9 cellular contexts compared by ENCODE assay signal in genomic region chr5:173472164-173472563, GRCh38.
DNase-seq lines count a peak whose midpoint lies in the region; ATAC-seq, FAIRE-seq and TF ChIP-seq lines count a peak whose summit lies in the region.
"Had no signal": no experiment of that assay in that cellular context is flagged by ENCODE, and none has a peak within 500 bp of the region (broad histone marks: within the 10 kb centered on the region; RNA-seq: fewer than 3 reads in every experiment).

No MANE protein-coding gene starts in this region.

- TF ChIP-seq POLR2A in esophagus squamous epithelium (IDR thresholded peaks at IDR 0.05) (no peak), GM12892 (IDR thresholded peaks at IDR 0.05; ENCODE audit: low read depth, low read length) (no peak)

- FAIRE-seq in GM12892 (lab: Jason Lieb, UNC) = no peak
- FAIRE-seq: D721Med had no signal

- TF ChIP-seq CTCF in AG04449 (IDR thresholded peaks at IDR 0.05; ENCODE audit: insufficient read depth, low read length, missing control alignments) = no peak
- TF ChIP-seq CTCF in Panc1 (IDR thresholded peaks at IDR 0.05) = no peak
- no peak for TF ChIP-seq CTCF in esophagus squamous epithelium (IDR thresholded peaks at IDR 0.05)
- TF ChIP-seq CTCF in nephron (IDR thresholded peaks at IDR 0.05; ENCODE audit: unreplicated experiment in 3 of 3) = no peak

- H3K36me3 Mint-ChIP-seq in nephron (ENCODE audit: low read depth) = no peaks in the 10 kb centered on the region
- H3K36me3 Mint-ChIP-seq in activated CD8-positive, alpha-beta memory T cell treated with anti-CD3 and anti-CD28 coated beads, Interleukin-2, amount 10 ng/mL, durations not matched to agents 7 days and 5 days = no peaks in the 10 kb centered on the region

- H3K4me1 Mint-ChIP-seq in nephron = peaks cover 22% of the 10 kb centered on the region
- H3K4me1 Mint-ChIP-seq in activated CD8-positive, alpha-beta memory T cell treated with anti-CD3 and anti-CD28 coated beads, Interleukin-2, amount 10 ng/mL, durations not matched to agents 7 days and 5 days = no peaks in the 10 kb centered on the region

- no TSS peak for BruUV-seq in Panc1 (replicated peaks; lab: Mats Ljungman, UMichigan)

- in situ Hi-C loops in Panc1 (cut with HindIII; ENCODE audit: low pct_unique_long_range_greater_than_20kb, low sequenced_read_pairs) = no loop called here

- peak; percentile 86 for DNase-seq in AG04449 (ENCODE audit: low read depth, low spot score)
- peak; percentile 77 for DNase-seq in Panc1 (ENCODE audit: low read depth, low spot score)
- DNase-seq in esophagus squamous epithelium (lab: John Stamatoyannopoulos, UW) = no peak
- no peak for DNase-seq in GM12892 (ENCODE audit: insufficient read length)
- no peak for DNase-seq in activated CD8-positive, alpha-beta memory T cell treated with anti-CD3 and anti-CD28 coated beads, Interleukin-2, amount 10 ng/mL, durations not matched to agents 7 days and 5 days
- no peak for DNase-seq in NCI-H2227 treated with DMSO at 0.1 percent for 48 hours (lab: John Stamatoyannopoulos, UW)

- H3K4me3 ChIP-seq in AG04449 (ENCODE audit: low read depth, low read length) = no peak overlapping the region
- no peak overlapping the region for H3K4me3 ChIP-seq in Panc1 (ENCODE audit: low read depth in 2 of 2, low read length in 2 of 2)
- H3K4me3 ChIP-seq in esophagus squamous epithelium = no peak overlapping the region

- H3K9me3 Mint-ChIP-seq in nephron = no peaks in the 10 kb centered on the region
- no peaks in the 10 kb centered on the region for H3K9me3 Mint-ChIP-seq in activated CD8-positive, alpha-beta memory T cell treated with anti-CD3 and anti-CD28 coated beads, Interleukin-2, amount 10 ng/mL, durations not matched to agents 7 days and 5 days (ENCODE audit: low read depth)

- ATAC-seq in Panc1 = peak; percentile 97
- ATAC-seq in activated CD8-positive, alpha-beta memory T cell treated with anti-CD3 and anti-CD28 coated beads, Interleukin-2, amount 10 ng/mL, durations not matched to agents 7 days and 5 days = no peak
- no peak for ATAC-seq in GM21737 (IDR thresholded peaks at IDR 0.05; ENCODE audit: unreplicated experiment)

- H3K9me3 ChIP-seq in Panc1 (ENCODE audit: control insufficient read depth, insufficient read depth, low read depth, low read length) = no peaks in the 10 kb centered on the region
- no peaks in the 10 kb centered on the region for H3K9me3 ChIP-seq in esophagus squamous epithelium

- H3K27me3 Mint-ChIP-seq in nephron (ENCODE audit: low read depth) = peaks cover 3% of the 10 kb centered on the region
- H3K27me3 Mint-ChIP-seq in activated CD8-positive, alpha-beta memory T cell treated with anti-CD3 and anti-CD28 coated beads, Interleukin-2, amount 10 ng/mL, durations not matched to agents 7 days and 5 days = no peaks in the 10 kb centered on the region

- H3K36me3 ChIP-seq in Panc1 (ENCODE audit: control insufficient read depth, insufficient read depth, low read length) = no peaks in the 10 kb centered on the region
- no peaks in the 10 kb centered on the region for H3K36me3 ChIP-seq in esophagus squamous epithelium

- WGBS in esophagus squamous epithelium, 2 donors = 36 to 39% methylated on average over 3 of the region's 3 CpGs

- H3K27ac ChIP-seq in Panc1 (ENCODE audit: low read length) = peak overlapping the region; percentile 79
- H3K27ac ChIP-seq in esophagus squamous epithelium = peak overlapping the region; percentile 73 to 86 (median 82)

- H3K4me3 Mint-ChIP-seq in nephron = peak overlapping the region in 1 of 3 experiments; percentile 13
- no peak overlapping the region for H3K4me3 Mint-ChIP-seq in activated CD8-positive, alpha-beta memory T cell treated with anti-CD3 and anti-CD28 coated beads, Interleukin-2, amount 10 ng/mL, durations not matched to agents 7 days and 5 days

- peak overlapping the region in 2 of 3 experiments; percentile 47 to 89 for H3K27ac Mint-ChIP-seq in nephron
- no peak overlapping the region for H3K27ac Mint-ChIP-seq in activated CD8-positive, alpha-beta memory T cell treated with anti-CD3 and anti-CD28 coated beads, Interleukin-2, amount 10 ng/mL, durations not matched to agents 7 days and 5 days

- H3K27me3 ChIP-seq in Panc1 (ENCODE audit: control insufficient read depth, insufficient read depth, low read length) (no peaks in the 10 kb centered on the region), esophagus squamous epithelium (no peaks in the 10 kb centered on the region)

- intact Hi-C loops in Panc1 (cut with micrococcal nuclease; ENCODE audit: unreplicated experiment) (no loop called here), esophagus squamous epithelium (cut with DNase I) (no loop called here)

- H3K4me1 ChIP-seq in Panc1 (ENCODE audit: control insufficient read depth, insufficient read depth, low read length) = peaks cover 27% of the 10 kb centered on the region
- peaks cover 0 to 26% (median 10%) of the 10 kb centered on the region in 3 donors for H3K4me1 ChIP-seq in esophagus squamous epithelium

- POLR2A ChIA-PET in AG04449 (lab: Yijun Ruan, JAX) (interaction anchor here (1.2 to 1.7 kb wide), 3 partner anchors 17 to 148 kb away, joined by 3 to 11 read pairs (median 4); partner anchors contain the start of gene STC2), Panc1 (lab: Charles Lee) (no interaction called here)

- CTCF ChIA-PET in AG04449 (lab: Yijun Ruan, JAX) = interaction anchor here (0.8 to 1.9 kb wide), 9 partner anchors 10 to 501 kb away, joined by 3 to 8 read pairs (median 4); no protein-coding TSS in a partner anchor
- CTCF ChIA-PET in Panc1 (lab: Charles Lee) = interaction anchor here (0.9 kb wide), 1 partner anchor 11 kb away, joined by 3 read pairs; no protein-coding TSS in a partner anchor
- CTCF ChIA-PET in activated CD8-positive, alpha-beta memory T cell treated with anti-CD3 and anti-CD28 coated beads, Interleukin-2, amount 10 ng/mL, durations not matched to agents 7 days and 5 days (lab: Charles Lee) = no interaction called here

Comparison
In these comparisons a context has a peak if more than half of its experiments do, and no peak if none do; other contexts are left out.
1. DNase-seq: peak in AG04449 (single experiment) and Panc1 (single experiment); none in esophagus squamous epithelium (single experiment), GM12892 (single experiment), activated CD8-positive, alpha-beta memory T cell treated with anti-CD3 and anti-CD28 coated beads, Interleukin-2, amount 10 ng/mL, durations not matched to agents 7 days and 5 days (single experiment) and NCI-H2227 treated with DMSO at 0.1 percent for 48 hours (single experiment).